ENCODE assay signal across 26 cellular contexts in genomic region chr6:133359760-133360159, GRCh38.
"Had no signal": no experiment of that assay in that cellular context is flagged by ENCODE, and none has a peak within 500 bp of the region (broad histone marks: within the 10 kb centered on the region; RNA-seq: fewer than 3 reads in every experiment).

No MANE protein-coding gene starts in this region.

- H3K27ac ChIP-seq: adrenal gland, body of pancreas, breast epithelium, Peyer's patch had no signal

- H3K9me3 ChIP-seq: adrenal gland, body of pancreas, breast epithelium, Peyer's patch had no signal

- H3K27me3 ChIP-seq: adrenal gland, body of pancreas, breast epithelium, Peyer's patch had no signal

- ATAC-seq: activated CD4-positive, alpha-beta T cell treated with anti-CD3 and anti-CD28 coated beads for 36 hours; activated CD4-positive, CD25-positive, alpha-beta regulatory T cell treated with anti-CD3 and anti-CD28 coated beads, Interleukin-2, amount 50 U/mL, for 24 hours; activated CD8-positive, alpha-beta T cell treated with anti-CD3 and anti-CD28 coated beads, Interleukin-2, amount 10 ng/mL, durations not matched to agents 7 days and 5 days; activated naive CD4-positive, alpha-beta T cell treated with anti-CD3 and anti-CD28 coated beads, Interleukin-2, amount 50 U/mL, for 72 hours; body of pancreas; K562; PC-3; WTC11 had no signal

- DNase-seq: activated CD4-positive, alpha-beta T cell treated with anti-CD3 and anti-CD28 coated beads for 36 hours; activated CD4-positive, alpha-beta T cell treated with anti-CD3 and anti-CD28 coated beads, Interleukin-2, amount 10 ng/mL, durations not matched to agents 7 days and 5 days; activated CD4-positive, alpha-beta T cell treated with anti-CD3 and anti-CD28 coated beads, Interleukin-2, amount 50 U/mL, for 48 hours; activated CD8-positive, alpha-beta T cell treated with anti-CD3 and anti-CD28 coated beads, Interleukin-2, amount 10 ng/mL, durations not matched to agents 7 days and 5 days; activated gamma-delta T cell treated with Interleukin-2 at 50 U/mL for 16 hours; activated naive CD4-positive, alpha-beta T cell treated with anti-CD3 and anti-CD28 coated beads for 36 hours; activated T-cell treated with anti-CD3 and anti-CD28 coated beads, Interleukin-2, amount 50 U/mL, for 24 hours; adrenal gland; body of pancreas; NCI-H1092 treated with DMSO at 0.1 percent for 48 hours; NCI-H187; NCI-H2029 treated with DMSO at 0.1 percent for 48 hours; NCI-H2107; NCI-H2171; NCI-H510A; NCI-H526; NCI-H748 treated with DMSO at 0.1 percent for 48 hours; NK-92 treated with Interleukin-12 subunit alpha and Interleukin-12 subunit beta, amount 100 ng/mL, for 24 hours; PC-3; Peyer's patch; RPMI8226 had no signal

- H3K4me1 ChIP-seq: adrenal gland, body of pancreas, breast epithelium, Peyer's patch had no signal

- H3K4me3 ChIP-seq: adrenal gland, body of pancreas, breast epithelium, K562, Peyer's patch had no signal

- H3K36me3 ChIP-seq: adrenal gland, breast epithelium, Peyer's patch had no signal
